ENCODE assay signal across 28 cellular contexts in the genomic region with DNA sequence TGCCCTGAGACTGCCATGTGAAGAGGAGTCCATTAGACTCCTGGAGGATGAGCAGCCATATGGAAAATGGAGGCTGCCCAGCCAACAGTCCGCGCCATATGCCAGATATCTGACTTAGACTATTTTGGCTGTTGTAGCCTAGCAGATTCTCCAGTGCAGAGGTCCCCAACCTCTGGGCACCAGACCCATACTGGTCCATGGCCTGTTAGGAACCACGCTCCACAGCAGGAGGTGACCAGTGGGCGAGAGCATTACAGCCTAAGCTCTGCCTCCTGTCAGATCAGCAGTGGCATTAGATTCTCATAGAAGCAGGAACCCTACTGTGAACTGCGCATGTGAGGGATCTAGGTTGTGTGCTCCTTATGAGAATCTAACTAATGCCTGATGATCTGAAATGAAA.
"Had no signal": no experiment of that assay in that cellular context is flagged by ENCODE, and none has a peak within 500 bp of the region (broad histone marks: within the 10 kb centered on the region; RNA-seq: fewer than 3 reads in every experiment).

No MANE protein-coding gene starts in this region.

- H3K36me3 Mint-ChIP-seq: stimulated activated effector memory CD8-positive, alpha-beta T cell treated with anti-CD3 and anti-CD28 coated beads, Interleukin-12 subunit alpha, Interleukin-12 subunit beta, amount 100 ng/mL, for 72 hours; stimulated activated memory B cell treated with anti-CD40 and anti-IgM and Interleukin-4, amounts not matched to agents 10 μg/mL and 1 μg/mL and 100 μg/mL, for 72 hours; stimulated activated naive B cell treated with anti-CD40 and anti-IgM and Interleukin-4, amounts not matched to agents 10 μg/mL and 1 μg/mL and 100 μg/mL, for 72 hours; type B pancreatic cell had no signal

- H3K9me3 ChIP-seq: stomach, suprapubic skin, testis, thoracic aorta, thyroid gland, tibial artery, tibial nerve, transverse colon, upper lobe of left lung, upper lobe of right lung, uterus, vagina had no signal

- H3K4me3 ChIP-seq: stomach, suprapubic skin, testis, thoracic aorta, thyroid gland, tibial artery, tibial nerve, transverse colon, upper lobe of left lung, upper lobe of right lung, uterus, vagina had no signal

- H3K27me3 Mint-ChIP-seq: stimulated activated memory B cell treated with anti-CD40 and anti-IgM and Interleukin-4, amounts not matched to agents 10 μg/mL and 1 μg/mL and 100 μg/mL, for 72 hours; stimulated activated naive B cell treated with anti-CD40 and anti-IgM and Interleukin-4, amounts not matched to agents 10 μg/mL and 1 μg/mL and 100 μg/mL, for 72 hours; stimulated activated naive CD8-positive, alpha-beta T cell treated with anti-CD3 and anti-CD28 coated beads, Interleukin-15, amount 100 ng/mL, for 72 hours; stimulated activated naive CD8-positive, alpha-beta T cell treated with anti-CD3 and anti-CD28 coated beads, Interleukin-15, Interleukin-2, amounts not matched to agents 100 ng/mL and 50 ng/mL, for 24 hours; type B pancreatic cell had no signal

- H3K9me3 Mint-ChIP-seq: type B pancreatic cell had no signal

- FAIRE-seq: urothelium cell line had no signal

- H3K27ac ChIP-seq: stomach, suprapubic skin, testis, thoracic aorta, thyroid gland, tibial artery, tibial nerve, transverse colon, upper lobe of left lung, upper lobe of right lung, uterus, vagina had no signal

- ATAC-seq: stimulated activated effector memory CD8-positive, alpha-beta T cell treated with anti-CD3 and anti-CD28 coated beads, Interleukin-12 subunit alpha, Interleukin-12 subunit beta, amount 100 ng/mL, for 72 hours; stimulated activated memory B cell treated with anti-CD40 and anti-IgM and Interleukin-4, amounts not matched to agents 10 μg/mL and 1 μg/mL and 100 μg/mL, for 72 hours; stimulated activated naive B cell treated with anti-CD40 and anti-IgM and Interleukin-4, amounts not matched to agents 10 μg/mL and 1 μg/mL and 100 μg/mL, for 72 hours; stimulated activated naive CD8-positive, alpha-beta T cell treated with anti-CD3 and anti-CD28 coated beads, Interleukin-15, amount 100 ng/mL, for 72 hours; stimulated activated naive CD8-positive, alpha-beta T cell treated with anti-CD3 and anti-CD28 coated beads, Interleukin-15, Interleukin-2, amounts not matched to agents 100 U/mL and 50 U/mL, for 24 hours; upper lobe of right lung had no signal

- DNase-seq: stimulated activated CD4-positive, alpha-beta T cell treated with anti-CD3 and anti-CD28 coated beads, Interleukin-2, amount 100 ng/mL, for 48 hours; stimulated activated CD4-positive, alpha-beta T cell treated with anti-CD3 and anti-CD28 coated beads, Interleukin-4, amount 100 ng/mL, for 1 hour; stimulated activated CD4-positive, alpha-beta T cell treated with anti-CD3 and anti-CD28 coated beads, Interleukin-4, amount 100 ng/mL, for 24 hours; stimulated activated CD4-positive, alpha-beta T cell treated with anti-CD3 and anti-CD28 coated beads, Interleukin-4, amount 100 ng/mL, for 4 hours; stimulated activated CD8-positive, alpha-beta memory T cell treated with anti-CD3 and anti-CD28 coated beads, Interleukin-4, amount 100 ng/mL, for 48 hours; stimulated activated naive B cell treated with anti-CD40 and anti-IgM and Interleukin-4, amounts not matched to agents 10 μg/mL and 1 μg/mL and 100 μg/mL, for 72 hours; stimulated activated naive CD4-positive, alpha-beta T cell; stimulated activated naive CD4-positive, alpha-beta T cell treated with Interleukin-2 at 50 U/mL for 16 hours; stimulated activated naive CD8-positive, alpha-beta T cell treated with anti-CD3 and anti-CD28 coated beads, Interleukin-15, amount 100 ng/mL, for 72 hours; stimulated activated naive CD8-positive, alpha-beta T cell treated with anti-CD3 and anti-CD28 coated beads, Interleukin-15, Interleukin-2, amounts not matched to agents 100 U/mL and 50 U/mL, for 24 hours; stomach; substantia nigra; testis; thyroid gland; tibial artery; transverse colon; upper lobe of left lung; upper lobe of right lung; uterus had no signal

- H3K4me1 Mint-ChIP-seq: stimulated activated effector memory CD8-positive, alpha-beta T cell treated with anti-CD3 and anti-CD28 coated beads, Interleukin-12 subunit alpha, Interleukin-12 subunit beta, amount 100 ng/mL, for 72 hours; stimulated activated memory B cell treated with anti-CD40 and anti-IgM and Interleukin-4, amounts not matched to agents 10 μg/mL and 1 μg/mL and 100 μg/mL, for 72 hours; stimulated activated naive B cell treated with anti-CD40 and anti-IgM and Interleukin-4, amounts not matched to agents 10 μg/mL and 1 μg/mL and 100 μg/mL, for 72 hours; stimulated activated naive CD8-positive, alpha-beta T cell treated with anti-CD3 and anti-CD28 coated beads, Interleukin-15, amount 100 ng/mL, for 72 hours had no signal

- H3K4me1 ChIP-seq: stomach, suprapubic skin, testis, thyroid gland, tibial artery, tibial nerve, transverse colon, upper lobe of left lung, upper lobe of right lung, uterus, vagina had no signal

- H3K36me3 ChIP-seq: stomach, suprapubic skin, thoracic aorta, thyroid gland, tibial artery, tibial nerve, transverse colon, upper lobe of left lung, upper lobe of right lung, uterus, vagina had no signal

- H3K27me3 ChIP-seq: stomach, suprapubic skin, testis, thyroid gland, tibial artery, tibial nerve, transverse colon, upper lobe of left lung, upper lobe of right lung, uterus, vagina had no signal

- H3K27ac Mint-ChIP-seq: stimulated activated effector memory CD8-positive, alpha-beta T cell treated with anti-CD3 and anti-CD28 coated beads, Interleukin-12 subunit alpha, Interleukin-12 subunit beta, amount 100 ng/mL, for 72 hours; stimulated activated memory B cell treated with anti-CD40 and anti-IgM and Interleukin-4, amounts not matched to agents 10 μg/mL and 1 μg/mL and 100 μg/mL, for 72 hours; stimulated activated naive B cell treated with anti-CD40 and anti-IgM and Interleukin-4, amounts not matched to agents 10 μg/mL and 1 μg/mL and 100 μg/mL, for 72 hours; stimulated activated naive CD8-positive, alpha-beta T cell treated with anti-CD3 and anti-CD28 coated beads, Interleukin-15, amount 100 ng/mL, for 72 hours; stimulated activated naive CD8-positive, alpha-beta T cell treated with anti-CD3 and anti-CD28 coated beads, Interleukin-15, Interleukin-2, amounts not matched to agents 100 ng/mL and 50 ng/mL, for 24 hours; type B pancreatic cell had no signal

- H3K4me3 Mint-ChIP-seq: stimulated activated effector memory CD8-positive, alpha-beta T cell treated with anti-CD3 and anti-CD28 coated beads, Interleukin-12 subunit alpha, Interleukin-12 subunit beta, amount 100 ng/mL, for 72 hours; stimulated activated memory B cell treated with anti-CD40 and anti-IgM and Interleukin-4, amounts not matched to agents 10 μg/mL and 1 μg/mL and 100 μg/mL, for 72 hours; stimulated activated naive B cell treated with anti-CD40 and anti-IgM and Interleukin-4, amounts not matched to agents 10 μg/mL and 1 μg/mL and 100 μg/mL, for 72 hours; stimulated activated naive CD8-positive, alpha-beta T cell treated with anti-CD3 and anti-CD28 coated beads, Interleukin-15, amount 100 ng/mL, for 72 hours; stimulated activated naive CD8-positive, alpha-beta T cell treated with anti-CD3 and anti-CD28 coated beads, Interleukin-15, Interleukin-2, amounts not matched to agents 100 ng/mL and 50 ng/mL, for 24 hours; type B pancreatic cell had no signal
